Comparison of ENCODE assay signal across 10 cellular contexts in the genomic region with DNA sequence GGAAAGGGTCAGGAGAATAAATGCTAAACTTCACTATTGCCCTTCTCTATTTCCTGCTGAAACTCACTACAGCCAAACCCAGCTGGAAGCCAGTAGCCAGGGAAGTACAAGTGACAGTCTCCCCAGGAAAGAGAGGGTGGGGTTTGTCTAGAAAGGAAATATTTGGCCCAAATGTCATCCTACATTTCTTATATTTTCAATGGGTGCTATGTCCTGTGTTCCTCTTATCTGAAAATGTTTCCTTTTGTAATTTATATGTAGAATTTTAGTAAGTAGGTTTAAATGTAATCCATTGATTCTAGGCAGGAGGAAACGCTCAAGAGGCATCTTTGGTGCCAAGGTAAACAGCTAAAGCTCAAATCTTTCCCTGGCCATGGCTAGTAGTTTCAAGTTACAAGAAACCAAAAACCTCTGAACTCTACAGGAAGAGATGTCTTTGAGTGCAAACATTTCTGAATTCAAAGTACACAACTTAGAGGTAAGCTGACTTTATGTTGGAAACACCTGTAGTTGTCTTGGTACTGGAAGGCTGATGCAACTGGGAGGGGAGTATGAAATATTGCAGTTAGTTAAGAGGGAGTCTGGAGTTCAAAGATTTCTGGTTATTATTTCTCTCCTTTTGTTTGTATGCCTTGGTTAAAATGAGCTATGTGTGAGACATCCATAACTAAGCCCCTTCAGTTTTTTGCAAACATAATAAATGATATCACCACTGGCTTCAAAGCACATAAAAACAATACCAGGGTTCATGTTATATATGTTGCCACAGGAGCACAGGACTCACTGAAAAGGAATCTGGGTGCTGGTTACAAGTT.
DNase-seq lines count a peak whose midpoint lies in the region; ATAC-seq and TF ChIP-seq lines count a peak whose summit lies in the region.
"Had no signal": no experiment of that assay in that cellular context is flagged by ENCODE, and none has a peak within 500 bp of the region (broad histone marks: within the 10 kb centered on the region; RNA-seq: fewer than 3 reads in every experiment).

No MANE protein-coding gene starts in this region.

- DNase-seq in MM.1S: no peak
- no peak for DNase-seq in activated CD4-positive, alpha-beta T cell treated with anti-CD3 and anti-CD28 coated beads for 48 hours
- DNase-seq in islet precursor cell: no peak
- DNase-seq in testis: no peak

- H2AFZ ChIP-seq in ACC112 (ENCODE audit: low read length, unreplicated experiment): no peak overlapping the region
- H2AFZ ChIP-seq in MM.1S (ENCODE audit: low read length): no peak overlapping the region

- no peaks in the 10 kb centered on the region for H3K36me3 ChIP-seq in ACC112 (ENCODE audit: insufficient read depth, low read length)
- H3K36me3 ChIP-seq in MM.1S (replicated peaks; ENCODE audit: insufficient read depth, low read length): no peaks in the 10 kb centered on the region
- H3K36me3 ChIP-seq in iPS-20b (ENCODE audit: insufficient read depth, low read depth, low read length): no peaks in the 10 kb centered on the region
- no peaks in the 10 kb centered on the region for H3K36me3 ChIP-seq in testis (ENCODE audit: low read depth, missing control alignments)

- H4K20me1 ChIP-seq in MM.1S (ENCODE audit: insufficient read depth, low read length): no peaks in the 10 kb centered on the region

- peak overlapping the region; percentile 38; the same call in 1 of the 2 replicates for H3K4me3 ChIP-seq in ACC112 (ENCODE audit: low read depth, low read length)
- H3K4me3 ChIP-seq in MM.1S (ENCODE audit: low read length): no peak overlapping the region
- H3K4me3 ChIP-seq in iPS-20b (ENCODE audit: low read length): no peak overlapping the region
- no peak overlapping the region for H3K4me3 ChIP-seq in testis

- H3K9ac ChIP-seq in MM.1S (ENCODE audit: low read length): no peak overlapping the region
- H3K9ac ChIP-seq in iPS-20b (ENCODE audit: low read depth, low read length): no peak overlapping the region

- H3K4me2 ChIP-seq in MM.1S (ENCODE audit: low read depth, low read length): no peak overlapping the region

- WGBS in testis, 2 donors: 33 to 39% methylated on average over 1 of the region's 1 CpG

- no peak for TF ChIP-seq POLR2A in testis (IDR thresholded peaks at IDR 0.05)

- H3K79me2 ChIP-seq in ACC112 (ENCODE audit: control insufficient read depth, insufficient read depth, low read length, unreplicated experiment): no peaks in the 10 kb centered on the region
- no peaks in the 10 kb centered on the region for H3K79me2 ChIP-seq in MM.1S (ENCODE audit: low read length)

- H3K9me2 ChIP-seq in MM.1S (replicated peaks; ENCODE audit: insufficient read depth, low read length): no peaks in the 10 kb centered on the region

- H3K9me3 ChIP-seq in MM.1S (replicated peaks; ENCODE audit: insufficient read depth, low read length) (no peaks in the 10 kb centered on the region), iPS-20b (ENCODE audit: insufficient read depth, low read depth, low read length) (no peaks in the 10 kb centered on the region), testis (no peaks in the 10 kb centered on the region)

- no peak for TF ChIP-seq CTCF in MM.1S (IDR thresholded peaks at IDR 0.05; ENCODE audit: low read length)
- no peak for TF ChIP-seq CTCF in testis (IDR thresholded peaks at IDR 0.05)

- H3K4me1 ChIP-seq in ACC112 (ENCODE audit: control insufficient read depth, insufficient read depth, low read length, unreplicated experiment): peaks cover 21% of the 10 kb centered on the region
- H3K4me1 ChIP-seq in MM.1S (ENCODE audit: low read length): no peaks in the 10 kb centered on the region
- peaks cover 36% of the 10 kb centered on the region for H3K4me1 ChIP-seq in iPS-20b (ENCODE audit: insufficient read depth, low read length)
- no peaks in the 10 kb centered on the region for H3K4me1 ChIP-seq in testis

- intact Hi-C loops in testis (cut with DNase I; ENCODE audit: low total_unique reads): no loop called here

- H3F3A ChIP-seq in MM.1S (ENCODE audit: insufficient read depth, low read length): no peaks in the 10 kb centered on the region

- H3K27me3 ChIP-seq in ACC112 (ENCODE audit: insufficient read depth, low read length) (no peaks in the 10 kb centered on the region), MM.1S (replicated peaks; ENCODE audit: insufficient read depth, low read length) (no peaks in the 10 kb centered on the region), iPS-20b (ENCODE audit: insufficient read depth, low read length) (no peaks in the 10 kb centered on the region), testis (no peaks in the 10 kb centered on the region)

- peak overlapping the region; percentile 83 for H3K27ac ChIP-seq in ACC112 (ENCODE audit: low read depth, low read length)
- peak overlapping the region; percentile 2; the same call in 1 of the 2 replicates for H3K27ac ChIP-seq in MM.1S (ENCODE audit: low read length)
- peak overlapping the region; percentile 48 for H3K27ac ChIP-seq in iPS-20b (ENCODE audit: low read length)
- H3K27ac ChIP-seq in testis: no peak overlapping the region

- ATAC-seq in SK-N-SH treated with all-trans-retinoic acid at 6 μM for 48 hours (peak; percentile 75), HG03571 (IDR thresholded peaks at IDR 0.05; ENCODE audit: unreplicated experiment) (no peak)
- ATAC-seq: activated T-helper 17 cell treated with anti-CD3 and anti-CD28 coated beads, Interleukin-2, amount 50 U/mL, for 72 hours; esophagus mucosa had no signal

TF ChIP-seq in SK-N-SH treated with all-trans-retinoic acid at 6 μM for 48 hours, 23 proteins besides CTCF, POLR2A, EP300 and RAD21 (continues in another document):
- TF ChIP-seq, protein P1, sequence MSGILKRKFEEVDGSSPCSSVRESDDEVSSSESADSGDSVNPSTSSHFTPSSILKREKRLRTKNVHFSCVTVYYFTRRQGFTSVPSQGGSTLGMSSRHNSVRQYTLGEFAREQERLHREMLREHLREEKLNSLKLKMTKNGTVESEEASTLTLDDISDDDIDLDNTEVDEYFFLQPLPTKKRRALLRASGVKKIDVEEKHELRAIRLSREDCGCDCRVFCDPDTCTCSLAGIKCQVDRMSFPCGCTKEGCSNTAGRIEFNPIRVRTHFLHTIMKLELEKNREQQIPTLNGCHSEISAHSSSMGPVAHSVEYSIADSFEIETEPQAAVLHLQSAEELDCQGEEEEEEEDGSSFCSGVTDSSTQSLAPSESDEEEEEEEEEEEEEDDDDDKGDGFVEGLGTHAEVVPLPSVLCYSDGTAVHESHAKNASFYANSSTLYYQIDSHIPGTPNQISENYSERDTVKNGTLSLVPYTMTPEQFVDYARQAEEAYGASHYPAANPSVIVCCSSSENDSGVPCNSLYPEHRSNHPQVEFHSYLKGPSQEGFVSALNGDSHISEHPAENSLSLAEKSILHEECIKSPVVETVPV (CRISPR knock-in tag; IDR thresholded peaks at IDR 0.05): no peak
- TF ChIP-seq, protein P2, sequence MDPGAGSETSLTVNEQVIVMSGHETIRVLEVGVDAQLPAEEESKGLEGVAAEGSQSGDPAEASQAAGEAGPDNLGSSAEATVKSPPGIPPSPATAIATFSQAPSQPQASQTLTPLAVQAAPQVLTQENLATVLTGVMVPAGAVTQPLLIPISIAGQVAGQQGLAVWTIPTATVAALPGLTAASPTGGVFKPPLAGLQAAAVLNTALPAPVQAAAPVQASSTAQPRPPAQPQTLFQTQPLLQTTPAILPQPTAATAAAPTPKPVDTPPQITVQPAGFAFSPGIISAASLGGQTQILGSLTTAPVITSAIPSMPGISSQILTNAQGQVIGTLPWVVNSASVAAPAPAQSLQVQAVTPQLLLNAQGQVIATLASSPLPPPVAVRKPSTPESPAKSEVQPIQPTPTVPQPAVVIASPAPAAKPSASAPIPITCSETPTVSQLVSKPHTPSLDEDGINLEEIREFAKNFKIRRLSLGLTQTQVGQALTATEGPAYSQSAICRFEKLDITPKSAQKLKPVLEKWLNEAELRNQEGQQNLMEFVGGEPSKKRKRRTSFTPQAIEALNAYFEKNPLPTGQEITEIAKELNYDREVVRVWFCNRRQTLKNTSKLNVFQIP (CRISPR knock-in tag; IDR thresholded peaks at IDR 0.05; ENCODE audit: borderline replicate concordance, low read depth): no peak
- TF ChIP-seq OSR1 (CRISPR knock-in tag; IDR thresholded peaks at IDR 0.05) (no peak), ZFP3 (CRISPR knock-in tag; IDR thresholded peaks at IDR 0.05) (no peak), SNAI2 (CRISPR knock-in tag; IDR thresholded peaks at IDR 0.05) (no peak), RARB (CRISPR knock-in tag; IDR thresholded peaks at IDR 0.05) (no peak), TCF4 (CRISPR knock-in tag; IDR thresholded peaks at IDR 0.05; ENCODE audit: borderline replicate concordance) (no peak), CSDC2 (CRISPR knock-in tag; IDR thresholded peaks at IDR 0.05) (no peak), ZNF70 (CRISPR knock-in tag; IDR thresholded peaks at IDR 0.05) (no peak), TOX (CRISPR knock-in tag; IDR thresholded peaks at IDR 0.05; ENCODE audit: borderline replicate concordance) (no peak), BACH2 (CRISPR knock-in tag; IDR thresholded peaks at IDR 0.05; ENCODE audit: borderline replicate concordance) (no peak)
- TF ChIP-seq, protein P3, sequence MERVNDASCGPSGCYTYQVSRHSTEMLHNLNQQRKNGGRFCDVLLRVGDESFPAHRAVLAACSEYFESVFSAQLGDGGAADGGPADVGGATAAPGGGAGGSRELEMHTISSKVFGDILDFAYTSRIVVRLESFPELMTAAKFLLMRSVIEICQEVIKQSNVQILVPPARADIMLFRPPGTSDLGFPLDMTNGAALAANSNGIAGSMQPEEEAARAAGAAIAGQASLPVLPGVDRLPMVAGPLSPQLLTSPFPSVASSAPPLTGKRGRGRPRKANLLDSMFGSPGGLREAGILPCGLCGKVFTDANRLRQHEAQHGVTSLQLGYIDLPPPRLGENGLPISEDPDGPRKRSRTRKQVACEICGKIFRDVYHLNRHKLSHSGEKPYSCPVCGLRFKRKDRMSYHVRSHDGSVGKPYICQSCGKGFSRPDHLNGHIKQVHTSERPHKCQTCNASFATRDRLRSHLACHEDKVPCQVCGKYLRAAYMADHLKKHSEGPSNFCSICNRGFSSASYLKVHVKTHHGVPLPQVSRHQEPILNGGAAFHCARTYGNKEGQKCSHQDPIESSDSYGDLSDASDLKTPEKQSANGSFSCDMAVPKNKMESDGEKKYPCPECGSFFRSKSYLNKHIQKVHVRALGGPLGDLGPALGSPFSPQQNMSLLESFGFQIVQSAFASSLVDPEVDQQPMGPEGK (CRISPR knock-in tag; IDR thresholded peaks at IDR 0.05; ENCODE audit: borderline replicate concordance): no peak

Comparison
In these comparisons a context has a peak if more than half of its experiments do, and no peak if none do; other contexts are left out.
1. H3K27ac ChIP-seq: peak in ACC112 (single experiment), MM.1S (single experiment) and iPS-20b (single experiment); none in testis (0 of 2).